In the genomic region with DNA sequence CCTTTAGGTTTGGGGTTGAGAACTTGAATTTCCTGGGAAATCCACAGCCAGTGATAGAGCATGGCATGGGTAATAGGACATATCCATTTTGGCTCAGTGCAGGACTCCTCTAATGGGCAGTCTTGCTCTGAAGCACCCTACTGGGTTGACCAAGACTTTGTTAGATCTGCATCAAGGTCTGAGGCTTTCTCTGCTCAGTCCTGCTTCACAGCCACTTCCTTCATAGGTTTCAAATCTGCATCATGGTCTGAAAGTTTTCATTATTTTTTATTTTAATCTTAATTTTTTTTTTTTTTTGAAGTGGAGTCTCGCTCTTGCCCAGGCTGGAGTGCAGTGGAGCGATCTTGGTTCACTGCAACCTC, we compare ENCODE assay signal across 10 cellular contexts. TPM values are rescaled to one million over a fixed set of nuclear protein-coding genes. Genes with fewer than 3 reads are reported as not detected.
A peak's percentile ranks its signal among the peaks of the same experiment; 100 is the strongest.
DNase-seq lines count a peak whose midpoint lies in the region; ATAC-seq lines count a peak whose summit lies in the region.
"Had no signal": no experiment of that assay in that cellular context is flagged by ENCODE, and none has a peak within 500 bp of the region (broad histone marks: within the 10 kb centered on the region; RNA-seq: fewer than 3 reads in every experiment).

No MANE protein-coding gene starts in this region.

- H3K27me3 Mint-ChIP-seq in activated T-cell treated with anti-CD3 and anti-CD28 coated beads, Interleukin-2, amount 50 U/mL, for 72 hours (ENCODE audit: low read depth): no peaks in the 10 kb centered on the region
- no peaks in the 10 kb centered on the region for H3K27me3 Mint-ChIP-seq in stimulated activated naive B cell treated with anti-CD40 and anti-IgM and Interleukin-4, amounts not matched to agents 10 μg/mL and 1 μg/mL and 100 μg/mL, for 72 hours

- peak; percentile 6 to 7 for ATAC-seq in activated T-cell treated with anti-CD3 and anti-CD28 coated beads, Interleukin-2, amount 50 U/mL, for 72 hours (replicated peaks in 1 of 2)
- peak; percentile 46 for ATAC-seq in HG02610 (IDR thresholded peaks at IDR 0.05; ENCODE audit: unreplicated experiment)
- ATAC-seq in HG03565 (IDR thresholded peaks at IDR 0.05; ENCODE audit: unreplicated experiment): peak; percentile 28
- peak; percentile 25 to 27 for ATAC-seq in stimulated activated naive B cell treated with anti-CD40 and anti-IgM and Interleukin-4, amounts not matched to agents 10 μg/mL and 1 μg/mL and 100 μg/mL, for 72 hours (replicated peaks)
- ATAC-seq: left colon had no signal

- intact Hi-C loops in head of caudate nucleus (cut with DNase I): no loop called here

- no peaks in the 10 kb centered on the region for H3K9me3 Mint-ChIP-seq in activated T-cell treated with anti-CD3 and anti-CD28 coated beads, Interleukin-2, amount 50 U/mL, for 72 hours
- H3K9me3 Mint-ChIP-seq in stimulated activated naive B cell treated with anti-CD40 and anti-IgM and Interleukin-4, amounts not matched to agents 10 μg/mL and 1 μg/mL and 100 μg/mL, for 72 hours: no peaks in the 10 kb centered on the region

- peak overlapping the region; percentile 96 for H3K27ac Mint-ChIP-seq in activated T-cell treated with anti-CD3 and anti-CD28 coated beads, Interleukin-2, amount 50 U/mL, for 72 hours
- H3K27ac Mint-ChIP-seq in stimulated activated naive B cell treated with anti-CD40 and anti-IgM and Interleukin-4, amounts not matched to agents 10 μg/mL and 1 μg/mL and 100 μg/mL, for 72 hours: no peak overlapping the region

- H3K36me3 Mint-ChIP-seq in activated T-cell treated with anti-CD3 and anti-CD28 coated beads, Interleukin-2, amount 50 U/mL, for 72 hours (ENCODE audit: insufficient read depth in 2 of 2): peaks cover 5 to 10% of the 10 kb centered on the region in 2 donors
- H3K36me3 Mint-ChIP-seq in stimulated activated naive B cell treated with anti-CD40 and anti-IgM and Interleukin-4, amounts not matched to agents 10 μg/mL and 1 μg/mL and 100 μg/mL, for 72 hours: peaks cover 14 to 35% of the 10 kb centered on the region in 2 donors

- peaks cover 62% of the 10 kb centered on the region for H3K4me1 Mint-ChIP-seq in activated T-cell treated with anti-CD3 and anti-CD28 coated beads, Interleukin-2, amount 50 U/mL, for 72 hours (ENCODE audit: low read depth)
- H3K4me1 Mint-ChIP-seq in stimulated activated naive B cell treated with anti-CD40 and anti-IgM and Interleukin-4, amounts not matched to agents 10 μg/mL and 1 μg/mL and 100 μg/mL, for 72 hours: peaks cover 33 to 39% of the 10 kb centered on the region in 2 donors

- H3K4me3 Mint-ChIP-seq in activated T-cell treated with anti-CD3 and anti-CD28 coated beads, Interleukin-2, amount 50 U/mL, for 72 hours: peak overlapping the region in 1 of 2 donors; percentile 88
- H3K4me3 Mint-ChIP-seq in stimulated activated naive B cell treated with anti-CD40 and anti-IgM and Interleukin-4, amounts not matched to agents 10 μg/mL and 1 μg/mL and 100 μg/mL, for 72 hours: no peak overlapping the region

- no peak for DNase-seq in activated T-cell treated with anti-CD3 and anti-CD28 coated beads, Interleukin-2, amount 50 U/mL, for 72 hours
- no peak for DNase-seq in activated T-cell treated with anti-CD3 and anti-CD28 coated beads, Interleukin-2, amount 50 U/mL, for 48 hours
- no peak for DNase-seq in stimulated activated naive B cell treated with anti-CD40 and anti-IgM and Interleukin-4, amounts not matched to agents 10 μg/mL and 1 μg/mL and 100 μg/mL, for 72 hours
- DNase-seq in head of caudate nucleus (no peak), MV-4-11 (lab: John Stamatoyannopoulos, UW) (no peak), HT-29 (ENCODE audit: low spot score) (no peak)
- DNase-seq: left colon, ovary had no signal

RNA-seq across cellular contexts. Expression of a gene that starts 36.5 kb away (rescaled TPM):
- total RNA-seq in activated T-cell treated with anti-CD3 and anti-CD28 coated beads, Interleukin-2, amount 50 U/mL, for 72 hours: 100 to 1,000 TPM; 158 to 193 TPM
- total RNA-seq in HT-29 (2014; rRNA removed; shearing (Covaris generic)): 14.9 and 15.4 TPM in 2 replicates
